ENCODE assay signal across 8 cellular contexts in the genomic region with DNA sequence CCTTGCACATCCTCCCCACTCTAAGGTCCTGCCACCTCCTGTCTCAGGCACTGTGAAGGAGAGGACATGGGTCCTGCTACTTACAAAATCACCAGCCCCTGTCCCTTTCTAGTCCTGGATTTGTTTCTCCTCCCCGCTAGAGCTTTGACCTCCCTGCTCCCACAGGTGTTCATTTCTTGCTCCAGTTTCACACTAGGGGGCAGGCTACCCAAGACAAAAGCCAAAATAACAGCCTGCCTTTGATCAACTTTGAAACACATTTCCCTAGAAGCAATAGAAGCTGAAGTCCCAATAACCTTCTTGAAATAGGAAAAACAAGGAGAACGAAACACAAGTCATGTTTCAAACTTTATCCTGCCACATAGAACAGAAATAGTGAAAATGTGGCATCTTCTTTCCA.
DNase-seq lines count a peak whose midpoint lies in the region; ATAC-seq and TF ChIP-seq lines count a peak whose summit lies in the region.

No MANE protein-coding gene starts in this region.

- no peak for TF ChIP-seq POLR2A in adrenal gland (IDR thresholded peaks at IDR 0.05)

- H3K36me3 ChIP-seq in adrenal gland (replicated peaks in 1 of 2), result no peaks in the 10 kb centered on the region

- H3K4me3 ChIP-seq in adrenal gland, result no peak overlapping the region

- H3K4me1 ChIP-seq in adrenal gland (replicated peaks in 1 of 2), result no peaks in the 10 kb centered on the region

- peak; percentile 31 to 60 (median 54) for TF ChIP-seq CTCF in adrenal gland (IDR thresholded peaks at IDR 0.05)

- no peaks in the 10 kb centered on the region for H3K27me3 ChIP-seq in adrenal gland

- H3K27ac ChIP-seq in adrenal gland, result no peak overlapping the region

- ATAC-seq in GM18867 (IDR thresholded peaks at IDR 0.05; ENCODE audit: unreplicated experiment), result peak; percentile 76
- no peak for ATAC-seq in GM21717 (IDR thresholded peaks at IDR 0.05; ENCODE audit: unreplicated experiment)

- 50 to 68% (median 58%) methylated on average over 2 of the region's 2 CpGs for WGBS in adrenal gland, 4 donors

- DNase-seq in AML-193 (lab: John Stamatoyannopoulos, UW) (peak; percentile 3 to 32), NAMALWA (ENCODE audit: low spot score) (peak; percentile 65), adrenal gland (peak in 5 of 7 donors; percentile 21 to 55 (median 35)), islet precursor cell (peak; percentile 60), glomerular visceral epithelial cell (ENCODE audit: extremely low spot score) (no peak)
- DNase-seq in effector CD4-positive, alpha-beta T cell, result no peak

- intact Hi-C loops in adrenal gland (cut with DNase I), result loop anchor here (10.0 kb wide), 2 partner anchors 97 to 107 kb away; no protein-coding TSS in a partner anchor

- H3K9me3 ChIP-seq in adrenal gland (replicated peaks in 1 of 3), result no peaks in the 10 kb centered on the region

Comparison
In these comparisons a context has a peak if more than half of its experiments do, and no peak if none do; other contexts are left out.
1. DNase-seq: peak in AML-193 (2 of 2), NAMALWA (single experiment), adrenal gland (5 of 7) and islet precursor cell (single experiment); none in effector CD4-positive, alpha-beta T cell (single experiment) and glomerular visceral epithelial cell (single experiment).